In genomic region chr5:112757468-112758208, GRCh38 we compare ENCODE assay signal across 8 cellular contexts. TPM values are rescaled to one million over a fixed set of nuclear protein-coding genes. Genes with fewer than 3 reads are reported as not detected.
DNase-seq lines count a peak whose midpoint lies in the region; ATAC-seq, FAIRE-seq and TF ChIP-seq lines count a peak whose summit lies in the region.

No MANE protein-coding gene starts in this region.

- H3K27ac ChIP-seq in VCaP = no peak overlapping the region

- intact Hi-C loops in posterior vena cava (cut with DNase I) = loop anchor here (5.0 kb wide), 1 partner anchor 205 kb away; no protein-coding TSS in a partner anchor

- ATAC-seq in HG02852 (IDR thresholded peaks at IDR 0.05; ENCODE audit: unreplicated experiment) = peak; percentile 96

- FAIRE-seq in GM12892 (lab: Jason Lieb, UNC) (peak; percentile 74), frontal cortex (lab: Jason Lieb, UNC) (peak; percentile 99)

- TF ChIP-seq CTCF in AG09319 (IDR thresholded peaks at IDR 0.05; ENCODE audit: low read depth, low read length) (peak; percentile 77), VCaP (conservative IDR thresholded peaks at IDR 0.05) (peak; percentile 71)

- no peak for TF ChIP-seq POLR2A in GM12892 (IDR thresholded peaks at IDR 0.05; ENCODE audit: low read depth, low read length)

- DNase-seq in AG09319 (ENCODE audit: extremely low read depth, low read depth) = peak; percentile 32
- DNase-seq in GM12892 (ENCODE audit: insufficient read length) = no peak
- DNase-seq in NCI-H146 treated with DMSO at 0.1 percent for 48 hours (lab: John Stamatoyannopoulos, UW; ENCODE audit: unreplicated experiment) = peak; percentile 74
- DNase-seq in frontal cortex (ENCODE audit: low spot score in 2 of 2) = peak in 1 of 2 donors; percentile 15
- peak; percentile 94 for DNase-seq in pons (ENCODE audit: low spot score)
- DNase-seq in posterior vena cava (ENCODE audit: low spot score) = no peak

RNA-seq across cellular contexts. Expression of gene APC, which starts 20.0 kb away (rescaled TPM):
- 6.3 TPM for polyA plus RNA-seq in GM12892 (2012; ENCODE audit: missing spikeins)
- total RNA-seq in frontal cortex (301 TPM), posterior vena cava (10 to 100 TPM; 48.3 to 50.1 TPM)

Comparison
In these comparisons a context has a peak if more than half of its experiments do, and no peak if none do; other contexts are left out.
1. DNase-seq: peak in AG09319 (single experiment), NCI-H146 treated with DMSO at 0.1 percent for 48 hours (single experiment) and pons (single experiment); none in GM12892 (single experiment) and posterior vena cava (single experiment).